Comparison of ENCODE assay signal across 6 cellular contexts in genomic region chr22:50505776-50506610, GRCh38. TPM values are rescaled to one million over a fixed set of nuclear protein-coding genes. Genes with fewer than 3 reads are reported as not detected.
A peak's percentile ranks its signal among the peaks of the same experiment; 100 is the strongest.
DNase-seq lines count a peak whose midpoint lies in the region; ATAC-seq, FAIRE-seq and TF ChIP-seq lines count a peak whose summit lies in the region.

No MANE protein-coding gene starts in this region.

- intact Hi-C loops in pancreas (cut with DNase I) = loop anchor here in 2 of 3 donors (5.0 to 10.0 kb wide), 2 partner anchors 259 to 261 kb away; partner anchors contain the start of gene TUBGCP6 (in 2 of the 2)

- H3K4me1 ChIP-seq in HUES48 (ENCODE audit: control insufficient read depth, insufficient read depth, low read length) = peaks cover 5% of the 10 kb centered on the region; the same call in 1 of the 2 replicates
- H3K4me1 ChIP-seq in astrocyte (ENCODE audit: insufficient read depth, low read length) = peaks cover 14% of the 10 kb centered on the region
- peaks cover 0 to 13% (median 0%) of the 10 kb centered on the region in 3 donors for H3K4me1 ChIP-seq in pancreas

- H3K27me3 Mint-ChIP-seq in astrocyte (ENCODE audit: low read depth, unreplicated experiment) = no peaks in the 10 kb centered on the region

- 44 to 53% methylated on average over 38 to 41 of the region's 41 CpGs for WGBS in pancreas, 2 donors

- H3K27ac Mint-ChIP-seq in astrocyte (ENCODE audit: unreplicated experiment) = no peak overlapping the region

- TF ChIP-seq CTCF in astrocyte (IDR thresholded peaks at IDR 0.05; ENCODE audit: insufficient read depth, low read depth, low read length) = no peak
- no peak for TF ChIP-seq CTCF in pancreas (IDR thresholded peaks at IDR 0.05)

- peak; percentile 6 to 52 (median 42) for ATAC-seq in pancreas

- no peak overlapping the region for H3K9ac ChIP-seq in HUES48 (ENCODE audit: low read depth, low read length)
- peak overlapping the region; percentile 98 for H3K9ac ChIP-seq in astrocyte (ENCODE audit: low read length)

- peaks cover 52% of the 10 kb centered on the region for H3K79me2 ChIP-seq in astrocyte (ENCODE audit: insufficient read depth, low read length)

- H3K9me3 ChIP-seq in HUES48 (ENCODE audit: control insufficient read depth, insufficient read depth, low read length) = no peaks in the 10 kb centered on the region
- H3K9me3 ChIP-seq in astrocyte (ENCODE audit: insufficient read depth, low read depth, low read length) = no peaks in the 10 kb centered on the region
- H3K9me3 ChIP-seq in pancreas = no peaks in the 10 kb centered on the region

- no peaks in the 10 kb centered on the region for H3K27me3 ChIP-seq in HUES48 (ENCODE audit: control insufficient read depth, insufficient read depth, low read length)
- H3K27me3 ChIP-seq in astrocyte (ENCODE audit: insufficient read depth, low read length) = no peaks in the 10 kb centered on the region
- H3K27me3 ChIP-seq in pancreas = no peaks in the 10 kb centered on the region

- DNase-seq in astrocyte (ENCODE audit: low read depth) (no peak), pancreas (peak in 5 of 6 donors; percentile 52 to 89 (median 75)), C1 segment of cervical spinal cord (lab: John Stamatoyannopoulos, UW) (no peak), HPDE6-E6E7 (ENCODE audit: extremely low spot score) (no peak), Kasumi-1 (lab: John Stamatoyannopoulos, UW) (no peak)

- no peak overlapping the region for H2AFZ ChIP-seq in astrocyte (ENCODE audit: low read depth, low read length)

- H3K27ac ChIP-seq in HUES48 (ENCODE audit: low read depth, low read length) (no peak overlapping the region), astrocyte (ENCODE audit: low read depth, low read length) (no peak overlapping the region), pancreas (peak overlapping the region; percentile 22 to 74 (median 67))

- H3K36me3 Mint-ChIP-seq in astrocyte (ENCODE audit: low read depth, unreplicated experiment) = no peaks in the 10 kb centered on the region

- peak overlapping the region; percentile 97 for H3K4me3 Mint-ChIP-seq in astrocyte (ENCODE audit: unreplicated experiment)

- H3K36me3 ChIP-seq in HUES48 (ENCODE audit: control insufficient read depth, insufficient read depth, low read length) (peaks cover 16% of the 10 kb centered on the region), astrocyte (ENCODE audit: insufficient read depth, low read length) (peaks cover 4% of the 10 kb centered on the region), pancreas (peaks cover 0 to 15% (median 0%) of the 10 kb centered on the region in 3 donors)

- FAIRE-seq in astrocyte (lab: Jason Lieb, UNC) = no peak
- FAIRE-seq in pancreas (lab: Jason Lieb, UNC) = no peak

- H4K20me1 ChIP-seq in astrocyte (ENCODE audit: insufficient read depth, low read length) = peaks cover 26% of the 10 kb centered on the region

- peak overlapping the region; percentile 99 for H3K4me2 ChIP-seq in astrocyte (ENCODE audit: low read length)

- no peaks in the 10 kb centered on the region for H3K9me3 Mint-ChIP-seq in astrocyte (ENCODE audit: unreplicated experiment)

- H3K4me1 Mint-ChIP-seq in astrocyte (ENCODE audit: low read depth, unreplicated experiment) = peaks cover 2% of the 10 kb centered on the region

- H3K4me3 ChIP-seq in HUES48 (ENCODE audit: low read depth, low read length) = 0 out of 2 replicates have a peak overlapping the region, but pooled peaks have one; percentile 26
- no peak overlapping the region for H3K4me3 ChIP-seq in astrocyte (ENCODE audit: insufficient read depth, low read depth, low read length)
- H3K4me3 ChIP-seq in pancreas = peak overlapping the region; percentile 68 to 90 (median 83)

RNA-seq across cellular contexts. Expression of gene LMF2, which starts 1.5 kb away (rescaled TPM):
- total RNA-seq in astrocyte = 93.2 and 111 TPM in 2 replicates
- total RNA-seq in pancreas = 100 to 1,000 TPM in 4 of 6 donors, 10 to 100 TPM in 2; 50.3 to 162 (median 122) TPM
- polyA plus RNA-seq in pancreas = 100 to 1,000 TPM; 142 to 175 TPM

RNA-seq across cellular contexts. Expression of gene NCAPH2, which starts 2.0 kb away (rescaled TPM):
- total RNA-seq in astrocyte (25.6 and 27.2 TPM in 2 replicates), pancreas (10 to 100 TPM; 15.9 to 27.1 (median 23.0) TPM)
- polyA plus RNA-seq in pancreas = 10 to 100 TPM; 56.8 to 70.1 TPM

RNA-seq across cellular contexts. Expression of gene MIOX, which starts 19.3 kb away (rescaled TPM):
- 0.91 and 1.2 TPM in 2 replicates for total RNA-seq in astrocyte
- total RNA-seq in pancreas = under 1 TPM in 3 of 6 donors, not detected in 3; 0.40 to 0.54 (median 0.50) TPM
- 1 to 10 TPM; 1.5 to 2.9 TPM for polyA plus RNA-seq in pancreas

RNA-seq across cellular contexts. Expression of gene SCO2, which starts 19.4 kb away (rescaled TPM):
- 1.8 and 5.5 TPM in 2 replicates for total RNA-seq in astrocyte
- 1 to 10 TPM in 5 of 6 donors, not detected in 1; 1.2 to 3.1 (median 1.6) TPM for total RNA-seq in pancreas
- 1 to 10 TPM in 1 of 2 donors, under 1 TPM in 1; 0.65 to 3.8 TPM for polyA plus RNA-seq in pancreas

RNA-seq across cellular contexts. Expression of gene TYMP, which starts 23.8 kb away (rescaled TPM):
- total RNA-seq in astrocyte (3.3 and 3.7 TPM in 2 replicates), pancreas (10 to 100 TPM in 4 of 6 donors, 1 to 10 TPM in 2; 5.8 to 68.6 (median 12.4) TPM)
- polyA plus RNA-seq in pancreas = 10 to 100 TPM; 36.0 to 58.6 TPM

Comparison
In these comparisons a context has a peak if more than half of its experiments do, and no peak if none do; other contexts are left out.
1. H3K27ac ChIP-seq: peak in pancreas (4 of 4); none in HUES48 (single experiment) and astrocyte (single experiment).
2. DNase-seq: peak in pancreas (5 of 6); none in astrocyte (single experiment), C1 segment of cervical spinal cord (0 of 14), HPDE6-E6E7 (single experiment) and Kasumi-1 (0 of 2).